ENCODE assay signal across 19 cellular contexts in genomic region chrX:49249616-49250015, GRCh38. TPM values are rescaled to one million over a fixed set of nuclear protein-coding genes. Genes with fewer than 3 reads are reported as not detected.
DNase-seq lines count a peak whose midpoint lies in the region; ATAC-seq and TF ChIP-seq lines count a peak whose summit lies in the region.
"Had no signal": no experiment of that assay in that cellular context is flagged by ENCODE, and none has a peak within 500 bp of the region (broad histone marks: within the 10 kb centered on the region; RNA-seq: fewer than 3 reads in every experiment).

No MANE protein-coding gene starts in this region.

- intact Hi-C loops in A673 (cut with micrococcal nuclease; ENCODE audit: unreplicated experiment) = no loop called here

- H3K36me3 Mint-ChIP-seq in activated T-helper 17 cell treated with anti-CD3 and anti-CD28 coated beads, Interleukin-2, amount 50 U/mL, for 72 hours (ENCODE audit: low read depth) = peaks cover 79% of the 10 kb centered on the region

- H4K20me1 ChIP-seq in osteoblast (ENCODE audit: insufficient read depth, low read length) = no peaks in the 10 kb centered on the region

- no peak for DNase-seq in A673 (ENCODE audit: low spot score)
- peak; percentile 32 for DNase-seq in H7
- DNase-seq in osteoblast (ENCODE audit: insufficient read length, low spot score, missing footprints) = peak; percentile 62
- no peak for DNase-seq in RKO (ENCODE audit: low spot score)
- DNase-seq in superior temporal gyrus (ENCODE audit: extremely low spot score) = no peak
- DNase-seq: 8988T; C1 segment of cervical spinal cord; Caco-2; CD8-positive, alpha-beta T cell; DMS153; DND-41; HFFc6 had no signal

- H3K27me3 ChIP-seq in A673 (replicated peaks; ENCODE audit: insufficient read depth, low read depth, low read length, poor library complexity) (no peaks in the 10 kb centered on the region), H7 (ENCODE audit: control insufficient read depth, insufficient read depth, low read length) (no peaks in the 10 kb centered on the region), osteoblast (ENCODE audit: insufficient read depth, low read length) (no peaks in the 10 kb centered on the region)

- peak overlapping the region; percentile 70 for H3K27ac Mint-ChIP-seq in activated T-helper 17 cell treated with anti-CD3 and anti-CD28 coated beads, Interleukin-2, amount 50 U/mL, for 72 hours
- H3K27ac Mint-ChIP-seq: CD8-positive, alpha-beta T cell; GM23338; HFFc6 had no signal

- H3K4me1 Mint-ChIP-seq in activated T-helper 17 cell treated with anti-CD3 and anti-CD28 coated beads, Interleukin-2, amount 50 U/mL, for 72 hours = peaks cover 8% of the 10 kb centered on the region
- H3K4me1 Mint-ChIP-seq: GM23338 had no signal

- ATAC-seq in activated T-helper 17 cell treated with anti-CD3 and anti-CD28 coated beads, Interleukin-2, amount 50 U/mL, for 72 hours (replicated peaks) = peak; percentile 21
- ATAC-seq in GM18498 (IDR thresholded peaks at IDR 0.05; ENCODE audit: unreplicated experiment) = no peak
- ATAC-seq: A549; CD8-positive, alpha-beta T cell; GM12878; GM23338 had no signal

- H2AFZ ChIP-seq in osteoblast (ENCODE audit: low read length) = no peak overlapping the region
- H2AFZ ChIP-seq: GM23338 had no signal

- no peaks in the 10 kb centered on the region for H3K79me2 ChIP-seq in osteoblast (ENCODE audit: insufficient read depth, low read length)

- no peaks in the 10 kb centered on the region for H3K9me3 ChIP-seq in A673 (ENCODE audit: low read depth, low read length, poor library complexity, severe bottlenecking)
- no peaks in the 10 kb centered on the region for H3K9me3 ChIP-seq in osteoblast (ENCODE audit: low read depth, low read length)
- H3K9me3 ChIP-seq: A549, Caco-2, HAP-1 had no signal

- POLR2A ChIA-PET in A673 (lab: Charles Lee; ENCODE audit: low non-redundant PET) = no interaction called here

- no peaks in the 10 kb centered on the region for H3K27me3 Mint-ChIP-seq in activated T-helper 17 cell treated with anti-CD3 and anti-CD28 coated beads, Interleukin-2, amount 50 U/mL, for 72 hours

- TF ChIP-seq CTCF in A673 (conservative IDR thresholded peaks at IDR 0.05; ENCODE audit: low read depth, low read length) = no peak
- no peak for TF ChIP-seq CTCF in osteoblast (IDR thresholded peaks at IDR 0.05; ENCODE audit: extremely low read depth, low read depth, low read length)

- no peak overlapping the region for H3K4me3 Mint-ChIP-seq in activated T-helper 17 cell treated with anti-CD3 and anti-CD28 coated beads, Interleukin-2, amount 50 U/mL, for 72 hours
- H3K4me3 Mint-ChIP-seq: CD8-positive, alpha-beta T cell; GM23338; HFFc6 had no signal

- H3K4me1 ChIP-seq in A673 (ENCODE audit: insufficient read depth, low read length, poor library complexity, severe bottlenecking) (no peaks in the 10 kb centered on the region), osteoblast (ENCODE audit: insufficient read depth, low read length) (no peaks in the 10 kb centered on the region)
- H3K4me1 ChIP-seq: A549, Caco-2, HAP-1 had no signal

- H3K9me3 Mint-ChIP-seq in activated T-helper 17 cell treated with anti-CD3 and anti-CD28 coated beads, Interleukin-2, amount 50 U/mL, for 72 hours = no peaks in the 10 kb centered on the region
- H3K9me3 Mint-ChIP-seq: CD8-positive, alpha-beta T cell; GM23338; HFFc6 had no signal

- H3K4me2 ChIP-seq in osteoblast (ENCODE audit: insufficient read depth, low read length) = no peak overlapping the region
- H3K4me2 ChIP-seq: A549, GM23338 had no signal

- CTCF ChIA-PET in A673 (lab: Charles Lee) = no interaction called here

- H3K36me3 ChIP-seq in A673 (ENCODE audit: insufficient read depth, low read length, poor library complexity, severe bottlenecking) (no peaks in the 10 kb centered on the region), H7 (replicated peaks; ENCODE audit: control insufficient read depth, insufficient read depth, low read length) (no peaks in the 10 kb centered on the region), osteoblast (ENCODE audit: insufficient read depth, low read length) (no peaks in the 10 kb centered on the region)

- TSS peak; percentile 14 for BruUV-seq in A673 (replicated peaks; lab: Mats Ljungman, UMichigan)

- H3K4me3 ChIP-seq in A673 (ENCODE audit: low read depth, low read length, poor library complexity, severe bottlenecking) (no peak overlapping the region), H7 (ENCODE audit: insufficient read depth, low read depth, low read length) (no peak overlapping the region), osteoblast (ENCODE audit: insufficient read depth, low read length) (no peak overlapping the region)
- H3K4me3 ChIP-seq: A549, GM12878, GM23338, HAP-1 had no signal

- H3K27ac ChIP-seq in A673 (ENCODE audit: low read depth, low read length, poor library complexity, severe bottlenecking) (no peak overlapping the region), osteoblast (ENCODE audit: low read depth, low read length) (no peak overlapping the region)
- H3K27ac ChIP-seq: A549 had no signal

RNA-seq across cellular contexts. Expression of gene CCDC22, which starts 14.3 kb away (rescaled TPM):
- total RNA-seq in A673 (2021) (18.9 and 20.5 TPM in 2 replicates), osteoblast (13.3 and 15.6 TPM in 2 replicates)
- total RNA-seq in H7 (2014; rRNA removed; shearing (Covaris generic)) = 11.1 and 13.7 TPM in 2 replicates
- total RNA-seq in activated T-helper 17 cell treated with anti-CD3 and anti-CD28 coated beads, Interleukin-2, amount 50 U/mL, for 72 hours = 10 to 100 TPM; 21.7 to 33.0 TPM

RNA-seq across cellular contexts. Expression of gene FOXP3, which starts 14.9 kb away (rescaled TPM):
- total RNA-seq in A673 (2021) (0.20 TPM in 1 of 2 replicates, not detected in the other), osteoblast (not detected in 2 replicates)
- total RNA-seq in H7 (2014; rRNA removed; shearing (Covaris generic)) = 0.14 and 0.37 TPM in 2 replicates
- 100 to 1,000 TPM in 1 of 2 donors, 10 to 100 TPM in 1; 80.4 to 109 TPM for total RNA-seq in activated T-helper 17 cell treated with anti-CD3 and anti-CD28 coated beads, Interleukin-2, amount 50 U/mL, for 72 hours
- total RNA-seq: H4 had no signal

RNA-seq across cellular contexts. Expression of gene CACNA1F, which starts 16.5 kb away (rescaled TPM):
- total RNA-seq in A673 (2021) (not detected in 2 replicates), osteoblast (not detected in 2 replicates)
- total RNA-seq in H7 (2014; rRNA removed; shearing (Covaris generic)) = 0.55 and 2.1 TPM in 2 replicates
- total RNA-seq in activated T-helper 17 cell treated with anti-CD3 and anti-CD28 coated beads, Interleukin-2, amount 50 U/mL, for 72 hours = 1 to 10 TPM in 1 of 2 donors, under 1 TPM in 1; 0.82 to 6.2 TPM
- total RNA-seq: H4, HFFc6 had no signal

RNA-seq across cellular contexts. Expression of gene PPP1R3F, which starts 20.0 kb away (rescaled TPM):
- total RNA-seq in A673 (2021) (11.4 and 12.3 TPM in 2 replicates), osteoblast (3.2 and 4.0 TPM in 2 replicates)
- 8.9 and 16.4 TPM in 2 replicates for total RNA-seq in H7 (2014; rRNA removed; shearing (Covaris generic))
- total RNA-seq in activated T-helper 17 cell treated with anti-CD3 and anti-CD28 coated beads, Interleukin-2, amount 50 U/mL, for 72 hours = 1 to 10 TPM; 6.6 to 8.8 TPM

RNA-seq across cellular contexts. Expression of gene SYP, which starts 49.6 kb away (rescaled TPM):
- total RNA-seq in A673 (2021) = 14.6 and 16.3 TPM in 2 replicates
- 1.7 and 1.9 TPM in 2 replicates for total RNA-seq in H7 (2014; rRNA removed; shearing (Covaris generic))
- total RNA-seq in activated T-helper 17 cell treated with anti-CD3 and anti-CD28 coated beads, Interleukin-2, amount 50 U/mL, for 72 hours = 10 to 100 TPM; 16.6 to 53.4 TPM
- total RNA-seq in osteoblast = 0.29 and 0.36 TPM in 2 replicates

Comparison
In these comparisons a context has a peak if more than half of its experiments do, and no peak if none do; other contexts are left out.
1. DNase-seq: peak in H7 (single experiment) and osteoblast (single experiment); none in A673 (single experiment), RKO (single experiment) and superior temporal gyrus (single experiment).
2. RNA of gene FOXP3, which starts 14.9 kb away (total RNA-seq): 80.4 to 109 TPM in activated T-helper 17 cell treated with anti-CD3 and anti-CD28 coated beads, Interleukin-2, amount 50 U/mL, for 72 hours; 0.14 to 0.37 TPM in H7, 0.20 TPM in A673 and not detected in osteoblast; every median in the first group is over 10 times any median in the second.